ENCODE assay signal across 8 cellular contexts in the genomic region with DNA sequence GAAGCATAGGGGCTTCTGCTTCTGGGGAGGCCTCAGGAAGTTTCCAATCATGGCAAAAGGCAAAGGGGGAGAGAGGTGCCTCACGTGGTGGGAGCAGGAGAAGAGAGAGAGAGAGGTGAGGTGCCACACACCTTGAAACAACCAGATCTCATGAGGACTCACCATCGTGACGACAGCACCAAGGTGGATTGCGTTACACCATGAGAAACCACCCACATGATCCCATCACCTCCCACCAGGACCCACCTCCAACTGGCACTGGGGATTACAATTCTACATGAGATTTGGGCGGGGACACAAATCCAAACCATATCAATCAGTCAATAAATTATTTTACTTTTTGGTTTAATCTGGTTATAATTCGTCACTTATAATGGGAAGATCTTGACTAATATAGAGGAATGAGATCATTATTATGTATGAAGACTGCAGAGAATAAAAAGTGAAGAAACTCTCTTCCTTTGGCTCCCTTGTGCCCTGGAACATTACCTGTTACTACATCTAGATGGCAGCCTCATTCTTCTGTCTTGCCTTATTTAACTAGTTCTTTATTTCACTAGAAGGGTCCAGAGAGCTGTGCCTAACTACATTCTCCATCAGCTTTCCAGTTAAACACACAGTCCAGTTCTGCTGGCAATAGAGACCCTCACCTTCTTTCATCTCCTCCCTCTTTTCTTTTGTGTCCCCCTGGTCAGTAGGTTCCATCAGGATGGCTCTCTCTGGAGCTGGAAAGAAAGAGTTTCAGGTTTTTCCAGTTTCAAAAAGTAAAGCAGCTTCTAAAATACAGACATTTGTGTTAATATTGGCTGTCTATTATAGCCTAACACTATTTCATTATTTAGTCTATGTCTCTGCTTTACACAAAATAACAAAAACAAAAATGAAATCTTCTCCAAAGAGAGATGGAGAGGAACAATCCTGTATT. TPM values are rescaled to one million over a fixed set of nuclear protein-coding genes. Genes with fewer than 3 reads are reported as not detected.
DNase-seq lines count a peak whose midpoint lies in the region; ATAC-seq, FAIRE-seq and TF ChIP-seq lines count a peak whose summit lies in the region.

No MANE protein-coding gene starts in this region.

- in situ Hi-C loops in ACHN (cut with HindIII; ENCODE audit: low pct_ligation_motif_present, low pct_unique_long_range_greater_than_20kb, low sequenced_read_pairs): no loop called here

- H3K27ac ChIP-seq in dorsolateral prefrontal cortex (peak overlapping the region in 33 of 59 donors; percentile 0 to 80 (median 41)), psoas muscle (no peak overlapping the region)

- no peak for FAIRE-seq in GM12892 (lab: Jason Lieb, UNC)

- H3K36me3 ChIP-seq in psoas muscle (ENCODE audit: insufficient read depth in 1 of 2, low read depth in 1 of 2): no peaks in the 10 kb centered on the region

- ATAC-seq in GM19035 (IDR thresholded peaks at IDR 0.05; ENCODE audit: unreplicated experiment): peak; percentile 55
- no peak for ATAC-seq in psoas muscle

- peak overlapping the region in 8 of 59 donors; percentile 2 to 33 (median 10) for H3K4me3 ChIP-seq in dorsolateral prefrontal cortex
- H3K4me3 ChIP-seq in psoas muscle: no peak overlapping the region

- WGBS in psoas muscle, 3 donors: 55 to 66% (median 59%) methylated on average over 6 of the region's 6 CpGs

- no peaks in the 10 kb centered on the region for H3K4me1 ChIP-seq in psoas muscle

- no peaks in the 10 kb centered on the region for H3K9me3 ChIP-seq in psoas muscle

- peak in 55 of 56 donors; percentile 15 to 72 (median 49) for TF ChIP-seq CTCF in dorsolateral prefrontal cortex (IDR thresholded peaks at IDR 0.05 in 54 of 56, conservative IDR thresholded peaks at IDR 0.05 in 2 of 56; ENCODE audit: low read depth in 1 of 56, partially characterized antibody in 56 of 56)
- peak; percentile 10 for TF ChIP-seq CTCF in psoas muscle (IDR thresholded peaks at IDR 0.05)

- intact Hi-C loops in dorsolateral prefrontal cortex (cut with DNase I): loop anchor here in 1 of 2 donors (5.0 to 10.0 kb wide), 2 partner anchors 84 to 442 kb away; no protein-coding TSS in a partner anchor
- intact Hi-C loops in psoas muscle (cut with DNase I): no loop called here

- DNase-seq in ACHN: peak; percentile 20
- DNase-seq in NCI-H2227 treated with DMSO at 0.1 percent for 48 hours (lab: John Stamatoyannopoulos, UW): peak; percentile 13
- DNase-seq in dorsolateral prefrontal cortex: no peak
- no peak for DNase-seq in psoas muscle
- DNase-seq in cerebellum (ENCODE audit: low spot score): no peak
- DNase-seq in GM12892 (ENCODE audit: insufficient read length): no peak
- no peak for DNase-seq in ureter (ENCODE audit: low spot score)

- H3K27me3 ChIP-seq in dorsolateral prefrontal cortex (no peaks in the 10 kb centered on the region), psoas muscle (ENCODE audit: insufficient read depth in 3 of 3, low read length in 2 of 3) (no peaks in the 10 kb centered on the region)

- TF ChIP-seq POLR2A in GM12892 (IDR thresholded peaks at IDR 0.05; ENCODE audit: low read depth, low read length): no peak

RNA-seq across cellular contexts. Expression of a gene that starts 21.7 kb away (rescaled TPM):
- total RNA-seq in dorsolateral prefrontal cortex (not detected), psoas muscle (not detected), cerebellum (not detected), ureter (not detected)
- polyA plus RNA-seq in psoas muscle: not detected
- not detected for polyA plus RNA-seq in GM12892 (2012; ENCODE audit: missing spikeins)

RNA-seq across cellular contexts. Expression of a gene that starts 21.9 kb away (rescaled TPM):
- total RNA-seq in dorsolateral prefrontal cortex (not detected), psoas muscle (not detected), cerebellum (not detected), ureter (not detected)
- under 1 TPM in 1 of 3 donors, not detected in 2; 0.25 TPM for polyA plus RNA-seq in psoas muscle
- polyA plus RNA-seq in GM12892 (2012; ENCODE audit: missing spikeins): not detected

RNA-seq across cellular contexts. Expression of a gene that starts 44.8 kb away (rescaled TPM):
- total RNA-seq in dorsolateral prefrontal cortex (1 to 10 TPM in 22 of 120 experiments, under 1 TPM in 5, not detected in 93; 0.87 to 3.5 (median 1.2) TPM), psoas muscle (not detected), cerebellum (not detected), ureter (not detected)
- polyA plus RNA-seq in psoas muscle: not detected
- not detected for polyA plus RNA-seq in GM12892 (2012; ENCODE audit: missing spikeins)

RNA-seq across cellular contexts. Expression of a gene that starts 52.2 kb away (rescaled TPM):
- total RNA-seq in dorsolateral prefrontal cortex (not detected), psoas muscle (not detected), cerebellum (not detected), ureter (not detected)
- polyA plus RNA-seq in psoas muscle: not detected
- polyA plus RNA-seq in GM12892 (2012; ENCODE audit: missing spikeins): not detected

Comparison
In these comparisons a context has a peak if more than half of its experiments do, and no peak if none do; other contexts are left out.
1. DNase-seq: peak in ACHN (single experiment) and NCI-H2227 treated with DMSO at 0.1 percent for 48 hours (single experiment); none in dorsolateral prefrontal cortex (0 of 10), psoas muscle (0 of 2), cerebellum (single experiment), GM12892 (single experiment) and ureter (single experiment).